ENCODE assay signal across 8 cellular contexts in genomic region chr7:120951309-120951706, GRCh38. TPM values are rescaled to one million over a fixed set of nuclear protein-coding genes. Genes with fewer than 3 reads are reported as not detected.
DNase-seq lines count a peak whose midpoint lies in the region; ATAC-seq lines count a peak whose summit lies in the region.

No MANE protein-coding gene starts in this region.

- peak overlapping the region; percentile 99 for H3K9ac ChIP-seq in HUES6 (ENCODE audit: low read length)

- peaks cover 26% of the 10 kb centered on the region for H3K4me1 Mint-ChIP-seq in activated naive CD8-positive, alpha-beta T cell treated with anti-CD3 and anti-CD28 coated beads for 36 hours
- H3K4me1 Mint-ChIP-seq in immature natural killer cell, result peaks cover 28 to 41% of the 10 kb centered on the region in 2 donors
- peaks cover 21% of the 10 kb centered on the region for H3K4me1 Mint-ChIP-seq in stimulated activated naive CD8-positive, alpha-beta T cell treated with anti-CD3 and anti-CD28 coated beads, Interleukin-15, amount 100 ng/mL, for 72 hours

- ATAC-seq in stimulated activated naive CD8-positive, alpha-beta T cell treated with anti-CD3 and anti-CD28 coated beads, Interleukin-15, amount 100 ng/mL, for 72 hours, result no peak
- ATAC-seq in GM18519 (IDR thresholded peaks at IDR 0.05; ENCODE audit: low FRiP score, unreplicated experiment) (no peak), GM18907 (IDR thresholded peaks at IDR 0.05; ENCODE audit: unreplicated experiment) (no peak), HG02763 (IDR thresholded peaks at IDR 0.05; ENCODE audit: unreplicated experiment) (no peak)

- no peaks in the 10 kb centered on the region for H3K9me3 ChIP-seq in HUES6 (ENCODE audit: control insufficient read depth, insufficient read depth, low read depth, low read length)

- H3K36me3 Mint-ChIP-seq in activated naive CD8-positive, alpha-beta T cell treated with anti-CD3 and anti-CD28 coated beads for 36 hours, result peaks cover 17% of the 10 kb centered on the region
- peaks cover 8 to 11% (median 9%) of the 10 kb centered on the region in 3 donors for H3K36me3 Mint-ChIP-seq in immature natural killer cell

- no peak overlapping the region for H3K27ac ChIP-seq in HUES6 (ENCODE audit: low read depth, low read length)

- peak overlapping the region; percentile 90 for H3K4me3 ChIP-seq in HUES6 (ENCODE audit: low read depth, low read length)

- no peaks in the 10 kb centered on the region for H3K4me1 ChIP-seq in HUES6 (ENCODE audit: control insufficient read depth, insufficient read depth, low read length)

- H3K9me3 Mint-ChIP-seq in activated naive CD8-positive, alpha-beta T cell treated with anti-CD3 and anti-CD28 coated beads for 36 hours, result no peaks in the 10 kb centered on the region
- H3K9me3 Mint-ChIP-seq in immature natural killer cell, result peaks cover 0 to 2% (median 0%) of the 10 kb centered on the region in 6 donors
- H3K9me3 Mint-ChIP-seq in stimulated activated naive CD8-positive, alpha-beta T cell treated with anti-CD3 and anti-CD28 coated beads, Interleukin-15, amount 100 ng/mL, for 72 hours, result no peaks in the 10 kb centered on the region

- peaks cover 13% of the 10 kb centered on the region for H3K27me3 Mint-ChIP-seq in activated naive CD8-positive, alpha-beta T cell treated with anti-CD3 and anti-CD28 coated beads for 36 hours
- H3K27me3 Mint-ChIP-seq in immature natural killer cell (ENCODE audit: low read depth in 3 of 3), result peaks cover 13 to 16% (median 14%) of the 10 kb centered on the region in 3 donors
- H3K27me3 Mint-ChIP-seq in stimulated activated naive CD8-positive, alpha-beta T cell treated with anti-CD3 and anti-CD28 coated beads, Interleukin-15, amount 100 ng/mL, for 72 hours, result peaks cover 4% of the 10 kb centered on the region

- H3K27me3 ChIP-seq in HUES6 (ENCODE audit: control insufficient read depth, insufficient read depth, low read length), result no peaks in the 10 kb centered on the region

- peak overlapping the region; percentile 97 for H3K27ac Mint-ChIP-seq in activated naive CD8-positive, alpha-beta T cell treated with anti-CD3 and anti-CD28 coated beads for 36 hours
- H3K27ac Mint-ChIP-seq in immature natural killer cell, result peak overlapping the region; percentile 98 to 99 (median 98)
- H3K27ac Mint-ChIP-seq in stimulated activated naive CD8-positive, alpha-beta T cell treated with anti-CD3 and anti-CD28 coated beads, Interleukin-15, amount 100 ng/mL, for 72 hours, result peak overlapping the region; percentile 99 to 100

- peaks cover 36% of the 10 kb centered on the region for H3K36me3 ChIP-seq in HUES6 (ENCODE audit: control insufficient read depth, insufficient read depth, low read length)

- DNase-seq in activated naive CD8-positive, alpha-beta T cell treated with anti-CD3 and anti-CD28 coated beads for 36 hours, result no peak
- DNase-seq in immature natural killer cell (no peak), SKM-1 (lab: John Stamatoyannopoulos, UW; ENCODE audit: unreplicated experiment) (no peak)
- no peak for DNase-seq in stimulated activated naive CD8-positive, alpha-beta T cell treated with anti-CD3 and anti-CD28 coated beads, Interleukin-15, amount 100 ng/mL, for 72 hours

- H3K4me3 Mint-ChIP-seq in activated naive CD8-positive, alpha-beta T cell treated with anti-CD3 and anti-CD28 coated beads for 36 hours, result peak overlapping the region; percentile 95
- H3K4me3 Mint-ChIP-seq in immature natural killer cell, result peak overlapping the region; percentile 91 to 99 (median 97)
- H3K4me3 Mint-ChIP-seq in stimulated activated naive CD8-positive, alpha-beta T cell treated with anti-CD3 and anti-CD28 coated beads, Interleukin-15, amount 100 ng/mL, for 72 hours, result peak overlapping the region; percentile 92 to 98

RNA-seq across cellular contexts. Expression of gene ING3, which starts 0.7 kb away (rescaled TPM):
- total RNA-seq in activated naive CD8-positive, alpha-beta T cell treated with anti-CD3 and anti-CD28 coated beads for 36 hours, result 10 to 100 TPM; 27.5 to 28.6 TPM
- polyA plus RNA-seq in immature natural killer cell, result 10 to 100 TPM; 29.5 to 33.7 (median 31.4) TPM

RNA-seq across cellular contexts. Expression of gene CPED1, which starts 37.2 kb away (rescaled TPM):
- not detected for total RNA-seq in activated naive CD8-positive, alpha-beta T cell treated with anti-CD3 and anti-CD28 coated beads for 36 hours
- 1 to 10 TPM in 2 of 3 donors, not detected in 1; 1.3 to 2.2 TPM for polyA plus RNA-seq in immature natural killer cell
